1 cellular context compared by ENCODE assay signal in the genomic region with DNA sequence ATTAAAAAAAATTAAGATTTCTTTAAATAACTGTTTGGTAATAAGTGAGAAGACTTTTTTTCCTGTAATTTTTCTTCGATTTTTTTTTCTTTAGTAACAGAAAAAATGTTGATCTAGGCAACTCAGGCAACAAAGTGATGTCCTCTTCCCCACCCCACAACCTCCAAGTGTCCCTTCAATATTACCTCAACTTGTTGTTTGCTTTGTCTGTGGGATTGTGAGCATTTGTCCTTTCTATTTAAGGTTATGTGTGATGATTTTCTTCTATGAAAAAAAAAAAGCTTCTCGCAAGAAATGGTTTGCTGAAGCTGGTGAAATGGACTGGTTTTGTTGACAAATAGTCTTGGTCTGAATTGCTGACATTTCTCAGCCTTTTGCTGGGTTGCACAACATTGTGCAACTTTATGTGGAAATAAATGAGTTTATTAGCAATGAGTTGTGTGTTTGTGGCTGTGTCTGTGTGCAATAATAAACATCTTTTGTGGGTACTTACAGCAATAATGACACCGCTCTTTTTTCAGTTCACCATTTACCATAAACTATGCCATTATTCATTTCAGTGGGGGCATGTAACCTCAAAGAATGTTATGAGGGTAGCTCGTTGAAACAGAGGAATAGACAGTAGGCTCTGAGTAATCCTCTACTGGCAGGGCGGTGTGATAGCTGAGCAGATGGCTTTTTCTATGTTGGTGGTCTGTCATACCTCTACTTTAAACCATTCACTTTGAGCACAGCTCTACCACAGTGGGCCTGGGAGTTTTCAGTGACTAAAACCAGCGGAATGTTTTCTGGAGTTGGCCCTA.
TF ChIP-seq lines count a peak whose summit lies in the region.

No MANE protein-coding gene starts in this region.

TF ChIP-seq in A549, 52 proteins besides CTCF, POLR2A, EP300 and RAD21 (continued from another document):
- peak; percentile 16; the same call in 2 of the 3 replicates for TF ChIP-seq SMC3 (IDR thresholded peaks at IDR 0.05)
- no peak for TF ChIP-seq FOSL2 (IDR thresholded peaks at IDR 0.05)
- TF ChIP-seq FOSL2 (CRISPR knock-in tag; IDR thresholded peaks at IDR 0.05): peak; percentile 71
- TF ChIP-seq, protein P1, sequence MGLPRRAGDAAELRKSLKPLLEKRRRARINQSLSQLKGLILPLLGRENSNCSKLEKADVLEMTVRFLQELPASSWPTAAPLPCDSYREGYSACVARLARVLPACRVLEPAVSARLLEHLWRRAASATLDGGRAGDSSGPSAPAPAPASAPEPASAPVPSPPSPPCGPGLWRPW (IDR thresholded peaks at IDR 0.05): peak; percentile 97
- TF ChIP-seq NPAS2 (CRISPR knock-in tag; IDR thresholded peaks at IDR 0.05; ENCODE audit: borderline replicate concordance): no peak
- TF ChIP-seq, protein P2, sequence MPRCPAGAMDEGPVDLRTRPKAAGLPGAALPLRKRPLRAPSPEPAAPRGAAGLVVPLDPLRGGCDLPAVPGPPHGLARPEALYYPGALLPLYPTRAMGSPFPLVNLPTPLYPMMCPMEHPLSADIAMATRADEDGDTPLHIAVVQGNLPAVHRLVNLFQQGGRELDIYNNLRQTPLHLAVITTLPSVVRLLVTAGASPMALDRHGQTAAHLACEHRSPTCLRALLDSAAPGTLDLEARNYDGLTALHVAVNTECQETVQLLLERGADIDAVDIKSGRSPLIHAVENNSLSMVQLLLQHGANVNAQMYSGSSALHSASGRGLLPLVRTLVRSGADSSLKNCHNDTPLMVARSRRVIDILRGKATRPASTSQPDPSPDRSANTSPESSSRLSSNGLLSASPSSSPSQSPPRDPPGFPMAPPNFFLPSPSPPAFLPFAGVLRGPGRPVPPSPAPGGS (IDR thresholded peaks at IDR 0.05): peak; percentile 68; the same call in 1 of the 3 replicates
- no peak for TF ChIP-seq KDM5A (IDR thresholded peaks at IDR 0.05)
- TF ChIP-seq GATA3 (IDR thresholded peaks at IDR 0.05; ENCODE audit: borderline replicate concordance): peak; percentile 77
- peak; percentile 36 to 61; a peak in 1 of 5 replicates for TF ChIP-seq JUN (IDR thresholded peaks at IDR 0.05)
- TF ChIP-seq RFX5 (IDR thresholded peaks at IDR 0.05): no peak
- no peak for TF ChIP-seq POLR2AphosphoS2 (conservative IDR thresholded peaks at IDR 0.05; ENCODE audit: low read length)
- no peak for TF ChIP-seq RCOR1 (IDR thresholded peaks at IDR 0.05; ENCODE audit: low read depth, low read length)
- peak; percentile 72; the same call in 1 of the 2 replicates for TF ChIP-seq JUNB (IDR thresholded peaks at IDR 0.05)
- peak; percentile 57; the same call in 1 of the 2 replicates for TF ChIP-seq HOXB5 (CRISPR knock-in tag; IDR thresholded peaks at IDR 0.05)
